Comparison of ENCODE assay signal across 8 cellular contexts in the genomic region with DNA sequence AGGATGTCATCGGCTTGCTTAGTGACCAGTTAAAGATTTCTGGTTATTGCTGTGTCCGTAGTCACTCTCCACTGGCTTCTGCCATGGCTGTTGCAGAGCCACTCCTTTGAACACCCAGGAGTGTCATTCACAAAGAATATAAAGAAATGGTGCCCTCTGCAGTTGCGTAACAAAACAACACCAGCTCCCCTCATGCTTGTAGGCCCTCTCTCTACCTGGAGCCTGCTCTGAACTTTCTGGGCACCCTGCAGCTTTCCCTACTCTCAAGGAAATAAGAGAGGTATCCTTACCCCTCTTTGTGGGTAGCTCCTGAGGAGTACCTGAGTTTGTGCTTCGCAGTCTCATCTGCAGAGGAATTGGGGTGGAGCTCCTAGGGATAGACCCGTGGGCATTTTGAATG.
DNase-seq lines count a peak whose midpoint lies in the region; ATAC-seq and TF ChIP-seq lines count a peak whose summit lies in the region.

No MANE protein-coding gene starts in this region.

- H2BK12ac ChIP-seq in H9 (ENCODE audit: insufficient read length, low read depth, low read length): no peak overlapping the region

- no peak overlapping the region for H3K4ac ChIP-seq in H9 (ENCODE audit: low read depth, low read length)

- no peak overlapping the region for H4K8ac ChIP-seq in H9 (replicated peaks; ENCODE audit: insufficient read length, low read depth, low read length)

- H3K9me3 ChIP-seq in H9 (ENCODE audit: control insufficient read depth, low read depth, low read length) (no peaks in the 10 kb centered on the region), NT2/D1 (ENCODE audit: insufficient read depth, low read length) (no peaks in the 10 kb centered on the region)

- no peak overlapping the region for H2AFZ ChIP-seq in H9 (ENCODE audit: low read length)

- no peak for TF ChIP-seq POLR2A in GM18505 (IDR thresholded peaks at IDR 0.05; ENCODE audit: borderline replicate concordance, extremely low read depth, insufficient read depth, insufficient read length)

- no peak overlapping the region for H3T11ph ChIP-seq in H9 (ENCODE audit: low read length)

- no peak overlapping the region for H4K91ac ChIP-seq in H9 (ENCODE audit: insufficient read length, low read depth, low read length)

- peaks cover 2 to 7% of the 10 kb centered on the region in 2 experiments for H3K4me1 Mint-ChIP-seq in H9
- H3K4me1 Mint-ChIP-seq in effector memory CD8-positive, alpha-beta T cell (ENCODE audit: low read depth in 2 of 2): no peaks in the 10 kb centered on the region

- H2BK120ac ChIP-seq in H9 (ENCODE audit: low read depth, low read length, poor library complexity, severe bottlenecking): no peak overlapping the region

- no peaks in the 10 kb centered on the region for H3K79me1 ChIP-seq in H9 (ENCODE audit: insufficient read depth, low read depth, low read length, poor library complexity, severe bottlenecking)

- H3K4me2 ChIP-seq in H9 (ENCODE audit: insufficient read depth, insufficient read length, low read length): no peak overlapping the region

- no CpG with 5 or more reads among the region's 5 CpGs for WGBS in H9 (ENCODE audit: extremely low coverage, insufficient read length, low lambda C conversion rate)

- H3K27ac ChIP-seq in H9 (ENCODE audit: insufficient read length, low read depth, low read length): no peak overlapping the region

- no peaks in the 10 kb centered on the region for H3K9me3 Mint-ChIP-seq in H9
- no peaks in the 10 kb centered on the region for H3K9me3 Mint-ChIP-seq in effector memory CD8-positive, alpha-beta T cell

- H3K27me3 ChIP-seq in H9 (ENCODE audit: insufficient read depth, low read length) (no peaks in the 10 kb centered on the region), NT2/D1 (ENCODE audit: insufficient read depth, insufficient read length) (no peaks in the 10 kb centered on the region)

- H3K23ac ChIP-seq in H9 (ENCODE audit: insufficient read length, low read depth, low read length): no peak overlapping the region

- no peak overlapping the region for H2BK5ac ChIP-seq in H9 (ENCODE audit: insufficient read length, low read length)

- H2AK5ac ChIP-seq in H9 (ENCODE audit: insufficient read length, low read length): no peak overlapping the region

- H3K9ac ChIP-seq in H9 (ENCODE audit: extremely low read depth, insufficient read length, low read length) (no peak overlapping the region), NT2/D1 (ENCODE audit: insufficient read length, low read depth) (no peak overlapping the region)

- no peak overlapping the region for H3K18ac ChIP-seq in H9 (ENCODE audit: insufficient read length, low read depth, low read length)

- H3K4me3 Mint-ChIP-seq in H9: no peak overlapping the region
- no peak overlapping the region for H3K4me3 Mint-ChIP-seq in effector memory CD8-positive, alpha-beta T cell

- H3K14ac ChIP-seq in H9 (ENCODE audit: insufficient read depth, low read length): no peak overlapping the region

- ATAC-seq in effector memory CD8-positive, alpha-beta T cell (replicated peaks): no peak
- no peak for ATAC-seq in GM18505 (IDR thresholded peaks at IDR 0.05; ENCODE audit: unreplicated experiment)

- H3K4me3 ChIP-seq in NT2/D1 (ENCODE audit: insufficient read length, low read depth): no peak overlapping the region
- no peak overlapping the region for H3K4me3 ChIP-seq in foreskin fibroblast (ENCODE audit: low read depth in 1 of 2, low read length in 2 of 2)

- no peaks in the 10 kb centered on the region for H3K23me2 ChIP-seq in H9 (ENCODE audit: insufficient read length, low read depth, low read length, poor library complexity, severe bottlenecking)

- H4K20me1 ChIP-seq in H9 (ENCODE audit: control insufficient read depth, insufficient read depth, insufficient read length): no peaks in the 10 kb centered on the region

- H3K4me1 ChIP-seq in H9 (ENCODE audit: insufficient read depth, low read length): no peaks in the 10 kb centered on the region
- H3K4me1 ChIP-seq in NT2/D1 (ENCODE audit: insufficient read depth, insufficient read length): no peaks in the 10 kb centered on the region

- no peak overlapping the region for H2BK15ac ChIP-seq in H9 (ENCODE audit: low read depth, low read length)

- no peaks in the 10 kb centered on the region for H3K27me3 Mint-ChIP-seq in H9 (ENCODE audit: low read depth)
- H3K27me3 Mint-ChIP-seq in effector memory CD8-positive, alpha-beta T cell: peaks cover 21 to 44% of the 10 kb centered on the region in 2 donors

- H3K36me3 ChIP-seq in NT2/D1 (ENCODE audit: insufficient read depth, insufficient read length, low read length): no peaks in the 10 kb centered on the region

- no peak overlapping the region for H4K5ac ChIP-seq in H9 (ENCODE audit: insufficient read length, low read depth, low read length)

- DNase-seq in COR-L47 (lab: John Stamatoyannopoulos, UW) (peak; percentile 22), H9 (peak; percentile 79), NT2/D1 (ENCODE audit: low read depth, low spot score) (peak; percentile 43), foreskin fibroblast (peak in 1 of 2 donors; percentile 18), NOMO-1 treated with dmso at 0.1 percent for 144 hours (lab: John Stamatoyannopoulos, UW; ENCODE audit: unreplicated experiment) (no peak)
- DNase-seq in effector memory CD8-positive, alpha-beta T cell: no peak
- DNase-seq in activated CD8-positive, alpha-beta memory T cell treated with anti-CD3 and anti-CD28 coated beads, Interleukin-2, amount 50 U/mL, for 48 hours: no peak

- H3K79me2 ChIP-seq in H9 (ENCODE audit: insufficient read depth, low read length): no peaks in the 10 kb centered on the region

- TF ChIP-seq CTCF in H9 (conservative IDR thresholded peaks at IDR 0.05): peak; percentile 75
- peak; percentile 2 for TF ChIP-seq CTCF in foreskin fibroblast (IDR thresholded peaks at IDR 0.05; ENCODE audit: low read depth, low read length)

- no peak overlapping the region for H2BK20ac ChIP-seq in H9 (ENCODE audit: low read depth, low read length, poor library complexity, severe bottlenecking)

- no peak overlapping the region for H3K56ac ChIP-seq in H9 (ENCODE audit: insufficient read length, low read depth, low read length)

- H3K27ac Mint-ChIP-seq in H9: no peak overlapping the region
- no peak overlapping the region for H3K27ac Mint-ChIP-seq in effector memory CD8-positive, alpha-beta T cell

- H3K36me3 Mint-ChIP-seq in H9 (ENCODE audit: insufficient read depth in 1 of 3, low read depth in 3 of 3): no peaks in the 10 kb centered on the region
- peaks cover 4% of the 10 kb centered on the region for H3K36me3 Mint-ChIP-seq in effector memory CD8-positive, alpha-beta T cell (ENCODE audit: insufficient read depth)

Comparison
In these comparisons a context has a peak if more than half of its experiments do, and no peak if none do; other contexts are left out.
1. DNase-seq: peak in COR-L47 (single experiment), H9 (single experiment) and NT2/D1 (single experiment); none in NOMO-1 treated with dmso at 0.1 percent for 144 hours (single experiment), effector memory CD8-positive, alpha-beta T cell (0 of 3) and activated CD8-positive, alpha-beta memory T cell treated with anti-CD3 and anti-CD28 coated beads, Interleukin-2, amount 50 U/mL, for 48 hours (single experiment).